19 cellular contexts compared by ENCODE assay signal in the genomic region with DNA sequence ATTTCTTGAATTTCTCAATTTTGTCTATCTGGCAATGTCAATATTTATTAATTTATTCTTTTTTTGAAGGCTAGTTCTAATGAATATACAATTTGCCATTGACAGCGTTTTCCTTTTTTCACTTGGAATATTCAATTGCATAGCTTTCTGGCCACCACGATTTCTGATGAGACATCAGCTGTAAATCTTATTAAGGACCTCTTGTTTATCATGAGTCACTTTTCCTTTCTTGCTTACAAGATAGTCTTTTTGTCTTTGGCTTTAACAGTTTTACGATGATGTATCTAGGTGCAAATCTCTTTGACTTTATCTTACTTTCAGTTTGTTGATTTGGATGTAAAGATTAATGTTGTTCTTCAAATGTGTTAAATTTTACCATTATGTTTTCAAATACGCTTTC.
DNase-seq lines count a peak whose midpoint lies in the region; FAIRE-seq and TF ChIP-seq lines count a peak whose summit lies in the region.
"Had no signal": no experiment of that assay in that cellular context is flagged by ENCODE, and none has a peak within 500 bp of the region (broad histone marks: within the 10 kb centered on the region; RNA-seq: fewer than 3 reads in every experiment).

No MANE protein-coding gene starts in this region.

- no peak overlapping the region for H3K27ac ChIP-seq in SJSA1
- H3K27ac ChIP-seq in kidney (ENCODE audit: low read depth in 2 of 2, low read length in 2 of 2) = no peak overlapping the region
- H3K27ac ChIP-seq: A549 had no signal

- H3K4me1 ChIP-seq in SJSA1 (replicated peaks) = no peaks in the 10 kb centered on the region; the same call in 1 of the 2 replicates
- no peaks in the 10 kb centered on the region for H3K4me1 ChIP-seq in kidney (ENCODE audit: control insufficient read depth in 1 of 2, insufficient read depth in 1 of 2, low read depth in 1 of 2, low read length in 2 of 2)
- H3K4me1 ChIP-seq: A549 had no signal

- intact Hi-C loops in kidney (cut with DNase I) = no loop called here

- DNase-seq in A172 (ENCODE audit: low spot score) (peak; percentile 52), H54 (ENCODE audit: insufficient read length, low spot score) (no peak), SJSA1 (ENCODE audit: low read depth in 1 of 2, low spot score in 2 of 2) (peak in 1 of 2 experiments; percentile 80), kidney tubule cell (ENCODE audit: low spot score) (peak; percentile 4), Ammon's horn (ENCODE audit: low spot score) (no peak), kidney (no peak), NCI-H2227 (lab: John Stamatoyannopoulos, UW; ENCODE audit: unreplicated experiment) (no peak)
- DNase-seq in activated T-cell treated with anti-CD3 and anti-CD28 coated beads, Interleukin-2, amount 50 U/mL, for 1 hour = no peak
- DNase-seq: COR-L47, DMS153, EL, H7, Kasumi-1, NCI-H187, NCI-H345, NCI-H526, SHP77 treated with DMSO at 0.1 percent for 48 hours had no signal

- no peak overlapping the region for H3K9ac ChIP-seq in kidney (ENCODE audit: low read length in 2 of 2)

- peak; percentile 48 for FAIRE-seq in H54 (lab: Jason Lieb, UNC)
- no peak for FAIRE-seq in kidney (lab: Jason Lieb, UNC)
- FAIRE-seq: A549, GM19239 had no signal

- no peaks in the 10 kb centered on the region for H3K9me3 ChIP-seq in SJSA1 (replicated peaks)
- no peaks in the 10 kb centered on the region for H3K9me3 ChIP-seq in kidney (ENCODE audit: control insufficient read depth in 1 of 2, low read length in 2 of 2)
- H3K9me3 ChIP-seq: A549 had no signal

- TF ChIP-seq CTCF in kidney (IDR thresholded peaks at IDR 0.05; ENCODE audit: borderline replicate concordance, extremely low read depth, insufficient read depth) = no peak

- H3K27me3 ChIP-seq in SJSA1 (replicated peaks) = no peaks in the 10 kb centered on the region

- H3K4me3 ChIP-seq in SJSA1 (peak overlapping the region; percentile 3), kidney (ENCODE audit: low read length in 2 of 2) (no peak overlapping the region)
- H3K4me3 ChIP-seq: A549 had no signal

- H3K36me3 ChIP-seq in SJSA1 = no peaks in the 10 kb centered on the region
- H3K36me3 ChIP-seq in kidney (ENCODE audit: control insufficient read depth in 1 of 2, insufficient read depth in 2 of 2, low read length in 2 of 2) = no peaks in the 10 kb centered on the region

- no peak for TF ChIP-seq POLR2A in H54 (IDR thresholded peaks at IDR 0.05; ENCODE audit: low read depth, low read length)

Comparison
In these comparisons a context has a peak if more than half of its experiments do, and no peak if none do; other contexts are left out.
1. DNase-seq: peak in A172 (single experiment) and kidney tubule cell (single experiment); none in H54 (single experiment), Ammon's horn (single experiment), kidney (single experiment), activated T-cell treated with anti-CD3 and anti-CD28 coated beads, Interleukin-2, amount 50 U/mL, for 1 hour (single experiment) and NCI-H2227 (single experiment).